In the genomic region with DNA sequence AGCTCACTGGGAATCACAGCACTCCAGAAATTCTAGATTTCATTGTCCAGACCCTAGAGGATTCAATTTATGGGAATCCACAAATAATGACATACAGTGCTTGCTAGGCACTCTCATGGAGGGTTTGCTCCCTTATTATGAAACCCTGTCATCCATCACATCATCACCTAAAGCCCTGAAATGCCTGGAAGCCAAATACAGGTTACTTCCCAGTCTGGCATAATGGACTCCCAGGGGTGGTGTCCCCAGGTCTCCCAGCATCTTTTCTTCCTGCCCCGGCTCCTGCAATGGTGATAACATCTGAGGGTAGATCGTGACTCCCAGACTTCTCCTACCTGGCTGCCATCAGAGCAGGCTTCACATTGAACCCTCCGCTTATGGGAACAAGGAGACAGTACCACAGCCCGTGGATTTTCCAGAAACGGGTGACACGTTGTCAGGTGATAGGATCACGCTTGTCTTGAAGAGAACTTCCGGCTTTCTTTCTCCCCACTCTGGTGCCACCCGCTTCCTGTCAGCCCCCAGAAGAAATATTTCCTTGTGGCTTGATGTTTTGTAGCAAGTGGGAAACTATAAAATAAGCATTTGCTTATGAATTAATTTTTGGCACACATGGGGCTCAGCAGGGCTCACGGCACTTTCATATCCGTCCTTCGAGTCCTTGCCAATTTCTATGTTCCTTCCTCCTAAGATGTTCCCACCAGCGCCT, we compare ENCODE assay signal across 1 cellular context.
TF ChIP-seq lines count a peak whose summit lies in the region.

No MANE protein-coding gene starts in this region.

TF ChIP-seq in SK-N-SH, 30 proteins besides CTCF, POLR2A, EP300 and RAD21 (continued from another document):
- TF ChIP-seq, protein P1, sequence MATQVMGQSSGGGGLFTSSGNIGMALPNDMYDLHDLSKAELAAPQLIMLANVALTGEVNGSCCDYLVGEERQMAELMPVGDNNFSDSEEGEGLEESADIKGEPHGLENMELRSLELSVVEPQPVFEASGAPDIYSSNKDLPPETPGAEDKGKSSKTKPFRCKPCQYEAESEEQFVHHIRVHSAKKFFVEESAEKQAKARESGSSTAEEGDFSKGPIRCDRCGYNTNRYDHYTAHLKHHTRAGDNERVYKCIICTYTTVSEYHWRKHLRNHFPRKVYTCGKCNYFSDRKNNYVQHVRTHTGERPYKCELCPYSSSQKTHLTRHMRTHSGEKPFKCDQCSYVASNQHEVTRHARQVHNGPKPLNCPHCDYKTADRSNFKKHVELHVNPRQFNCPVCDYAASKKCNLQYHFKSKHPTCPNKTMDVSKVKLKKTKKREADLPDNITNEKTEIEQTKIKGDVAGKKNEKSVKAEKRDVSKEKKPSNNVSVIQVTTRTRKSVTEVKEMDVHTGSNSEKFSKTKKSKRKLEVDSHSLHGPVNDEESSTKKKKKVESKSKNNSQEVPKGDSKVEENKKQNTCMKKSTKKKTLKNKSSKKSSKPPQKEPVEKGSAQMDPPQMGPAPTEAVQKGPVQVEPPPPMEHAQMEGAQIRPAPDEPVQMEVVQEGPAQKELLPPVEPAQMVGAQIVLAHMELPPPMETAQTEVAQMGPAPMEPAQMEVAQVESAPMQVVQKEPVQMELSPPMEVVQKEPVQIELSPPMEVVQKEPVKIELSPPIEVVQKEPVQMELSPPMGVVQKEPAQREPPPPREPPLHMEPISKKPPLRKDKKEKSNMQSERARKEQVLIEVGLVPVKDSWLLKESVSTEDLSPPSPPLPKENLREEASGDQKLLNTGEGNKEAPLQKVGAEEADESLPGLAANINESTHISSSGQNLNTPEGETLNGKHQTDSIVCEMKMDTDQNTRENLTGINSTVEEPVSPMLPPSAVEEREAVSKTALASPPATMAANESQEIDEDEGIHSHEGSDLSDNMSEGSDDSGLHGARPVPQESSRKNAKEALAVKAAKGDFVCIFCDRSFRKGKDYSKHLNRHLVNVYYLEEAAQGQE (IDR thresholded peaks at IDR 0.05; ENCODE audit: low read depth, low read length): no peak
- TF ChIP-seq SIN3A (IDR thresholded peaks at IDR 0.05; ENCODE audit: borderline replicate concordance, low read depth, low read length) (no peak), TAF1 (IDR thresholded peaks at IDR 0.05; ENCODE audit: borderline replicate concordance, low read depth, low read length) (no peak), FOSL2 (IDR thresholded peaks at IDR 0.05; ENCODE audit: borderline replicate concordance, low read depth) (no peak), TCF12 (IDR thresholded peaks at IDR 0.05) (no peak), JUND (IDR thresholded peaks at IDR 0.05) (no peak), NRF1 (IDR thresholded peaks at IDR 0.05; ENCODE audit: low read depth, low read length) (no peak), FOXJ3 (CRISPR knock-in tag; IDR thresholded peaks at IDR 0.05) (no peak), SMC3 (IDR thresholded peaks at IDR 0.05; ENCODE audit: low read depth, low read length) (no peak), RCOR1 (IDR thresholded peaks at IDR 0.05; ENCODE audit: low read length) (no peak), GABPA (IDR thresholded peaks at IDR 0.05; ENCODE audit: low read depth) (no peak), CHD2 (IDR thresholded peaks at IDR 0.05; ENCODE audit: low read length, partially characterized antibody) (no peak), RFX5 (IDR thresholded peaks at IDR 0.05; ENCODE audit: low read length) (no peak), TEAD4 (IDR thresholded peaks at IDR 0.05; ENCODE audit: borderline replicate concordance, insufficient read depth) (no peak)
- TF ChIP-seq, protein P2, sequence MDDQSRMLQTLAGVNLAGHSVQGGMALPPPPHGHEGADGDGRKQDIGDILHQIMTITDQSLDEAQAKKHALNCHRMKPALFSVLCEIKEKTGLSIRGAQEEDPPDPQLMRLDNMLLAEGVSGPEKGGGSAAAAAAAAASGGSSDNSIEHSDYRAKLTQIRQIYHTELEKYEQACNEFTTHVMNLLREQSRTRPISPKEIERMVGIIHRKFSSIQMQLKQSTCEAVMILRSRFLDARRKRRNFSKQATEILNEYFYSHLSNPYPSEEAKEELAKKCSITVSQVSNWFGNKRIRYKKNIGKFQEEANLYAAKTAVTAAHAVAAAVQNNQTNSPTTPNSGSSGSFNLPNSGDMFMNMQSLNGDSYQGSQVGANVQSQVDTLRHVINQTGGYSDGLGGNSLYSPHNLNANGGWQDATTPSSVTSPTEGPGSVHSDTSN (IDR thresholded peaks at IDR 0.05): no peak
- TF ChIP-seq, protein P3, sequence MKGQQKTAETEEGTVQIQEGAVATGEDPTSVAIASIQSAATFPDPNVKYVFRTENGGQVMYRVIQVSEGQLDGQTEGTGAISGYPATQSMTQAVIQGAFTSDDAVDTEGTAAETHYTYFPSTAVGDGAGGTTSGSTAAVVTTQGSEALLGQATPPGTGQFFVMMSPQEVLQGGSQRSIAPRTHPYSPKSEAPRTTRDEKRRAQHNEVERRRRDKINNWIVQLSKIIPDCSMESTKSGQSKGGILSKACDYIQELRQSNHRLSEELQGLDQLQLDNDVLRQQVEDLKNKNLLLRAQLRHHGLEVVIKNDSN (IDR thresholded peaks at IDR 0.05; ENCODE audit: borderline replicate concordance, low read depth): no peak
